1 cellular context compared by ENCODE assay signal in genomic region chr4:2941138-2942036, GRCh38.
TF ChIP-seq lines count a peak whose summit lies in the region.

No MANE protein-coding gene starts in this region.

TF ChIP-seq in IMR-90, 13 proteins besides CTCF, POLR2A, EP300 and RAD21 (continued from another document):
- no peak for TF ChIP-seq ELK1 (IDR thresholded peaks at IDR 0.05; ENCODE audit: borderline replicate concordance, low read depth, low read length)
- TF ChIP-seq RCOR1 (IDR thresholded peaks at IDR 0.05; ENCODE audit: insufficient replicate concordance, low read length) = no peak
- no peak for TF ChIP-seq MAZ (IDR thresholded peaks at IDR 0.05; ENCODE audit: borderline replicate concordance, low read depth, low read length)
- no peak for TF ChIP-seq FOS (IDR thresholded peaks at IDR 0.05; ENCODE audit: low read depth, low read length)
- no peak for TF ChIP-seq MAFK (IDR thresholded peaks at IDR 0.05; ENCODE audit: low read depth, low read length)
- no peak for TF ChIP-seq NFE2L2 (IDR thresholded peaks at IDR 0.05; ENCODE audit: low read depth, low read length)
- TF ChIP-seq BHLHE40 (IDR thresholded peaks at IDR 0.05; ENCODE audit: low read depth, low read length) = no peak
TF ChIP-seq in IMR-90: peak in this region for 0.
